Comparison of ENCODE assay signal across 8 cellular contexts in the genomic region with DNA sequence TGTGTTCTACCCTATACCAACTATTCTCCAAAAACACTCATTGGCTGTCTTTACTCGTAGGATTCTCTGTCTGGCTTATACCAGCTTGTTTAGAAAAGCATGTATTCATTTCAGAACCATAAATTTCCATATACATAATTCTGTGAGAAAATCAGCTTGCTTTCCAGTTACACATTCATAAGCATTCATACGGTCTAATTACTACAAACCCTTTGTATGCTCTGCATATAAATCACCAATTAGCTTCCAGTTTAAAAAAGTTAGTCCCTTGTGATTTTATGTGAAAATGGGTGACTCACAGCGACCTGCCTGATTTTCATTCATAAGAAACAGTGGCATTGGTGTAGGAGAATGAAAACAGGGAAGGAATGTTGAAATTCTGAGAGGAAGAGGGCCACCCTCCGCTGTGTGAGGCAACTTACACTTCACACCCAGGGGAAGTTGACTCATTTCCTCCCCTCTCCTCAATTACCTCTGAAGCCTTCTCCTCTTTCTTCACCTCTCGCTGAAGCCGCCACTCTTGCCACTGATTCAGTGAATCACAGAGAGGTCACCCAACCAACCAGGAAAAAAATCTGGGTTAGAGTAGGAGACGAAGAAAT.
A peak's percentile ranks its signal among the peaks of the same experiment; 100 is the strongest.
DNase-seq lines count a peak whose midpoint lies in the region; ATAC-seq and TF ChIP-seq lines count a peak whose summit lies in the region.

No MANE protein-coding gene starts in this region.

- DNase-seq in RWPE1 (ENCODE audit: low spot score) (peak; percentile 94), epithelial cell of proximal tubule (ENCODE audit: low read depth) (peak; percentile 91), pons (ENCODE audit: low spot score) (peak; percentile 69), NCI-H69 (lab: John Stamatoyannopoulos, UW) (no peak), cerebellar cortex (ENCODE audit: low spot score) (no peak), NCI-H2171 treated with DMSO at 0.1 percent for 48 hours (lab: John Stamatoyannopoulos, UW) (no peak)

- CTCF ChIA-PET in HEK293 (lab: Yijun Ruan, JAX) (interaction anchor here (0.8 kb wide), 1 partner anchor 314 kb away, joined by 3 read pairs; no protein-coding TSS in a partner anchor), RWPE1 (lab: Yijun Ruan, JAX) (interaction anchor here (0.6 to 1.1 kb wide), 2 partner anchors 137 to 486 kb away, joined by 3 read pairs; no protein-coding TSS in a partner anchor)

- POLR2A ChIA-PET in HEK293 (lab: Yijun Ruan, JAX) (no interaction called here), RWPE1 (lab: Yijun Ruan, JAX; ENCODE audit: low non-redundant PET) (no interaction called here)

- H3K27ac ChIP-seq in HEK293 (ENCODE audit: extremely low read depth, low read depth, low read length) (no peak overlapping the region), RWPE1 (no peak overlapping the region)

- H3K36me3 ChIP-seq in HEK293 (ENCODE audit: control insufficient read depth in 2 of 2, insufficient read depth in 1 of 2, low read length in 2 of 2) = no peaks in the 10 kb centered on the region

- H3K4me1 ChIP-seq in HEK293 (ENCODE audit: control insufficient read depth, insufficient read depth, low read length) = no peaks in the 10 kb centered on the region

- H3K4me3 ChIP-seq in HEK293 (ENCODE audit: low read depth, low read length) = no peak overlapping the region
- no peak overlapping the region for H3K4me3 ChIP-seq in epithelial cell of proximal tubule (ENCODE audit: low read depth, low read length)

- TF ChIP-seq CTCF in HEK293 (tag by site-specific recombination; IDR thresholded peaks at IDR 0.05) = no peak
- TF ChIP-seq CTCF in RWPE1 (conservative IDR thresholded peaks at IDR 0.05; ENCODE audit: low read depth) = no peak
- TF ChIP-seq CTCF in epithelial cell of proximal tubule (conservative IDR thresholded peaks at IDR 0.05; ENCODE audit: low read depth, low read length) = no peak

- ATAC-seq in HG02678 (IDR thresholded peaks at IDR 0.05; ENCODE audit: unreplicated experiment) = no peak

- no peaks in the 10 kb centered on the region for H3K9me3 ChIP-seq in HEK293 (ENCODE audit: control insufficient read depth, insufficient read depth, low read depth, low read length)

TF ChIP-seq in HEK293, 187 proteins besides CTCF, POLR2A, EP300 and RAD21:
- TF ChIP-seq, protein P1, sequence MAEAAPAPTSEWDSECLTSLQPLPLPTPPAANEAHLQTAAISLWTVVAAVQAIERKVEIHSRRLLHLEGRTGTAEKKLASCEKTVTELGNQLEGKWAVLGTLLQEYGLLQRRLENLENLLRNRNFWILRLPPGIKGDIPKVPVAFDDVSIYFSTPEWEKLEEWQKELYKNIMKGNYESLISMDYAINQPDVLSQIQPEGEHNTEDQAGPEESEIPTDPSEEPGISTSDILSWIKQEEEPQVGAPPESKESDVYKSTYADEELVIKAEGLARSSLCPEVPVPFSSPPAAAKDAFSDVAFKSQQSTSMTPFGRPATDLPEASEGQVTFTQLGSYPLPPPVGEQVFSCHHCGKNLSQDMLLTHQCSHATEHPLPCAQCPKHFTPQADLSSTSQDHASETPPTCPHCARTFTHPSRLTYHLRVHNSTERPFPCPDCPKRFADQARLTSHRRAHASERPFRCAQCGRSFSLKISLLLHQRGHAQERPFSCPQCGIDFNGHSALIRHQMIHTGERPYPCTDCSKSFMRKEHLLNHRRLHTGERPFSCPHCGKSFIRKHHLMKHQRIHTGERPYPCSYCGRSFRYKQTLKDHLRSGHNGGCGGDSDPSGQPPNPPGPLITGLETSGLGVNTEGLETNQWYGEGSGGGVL (tag by site-specific recombination; IDR thresholded peaks at IDR 0.05) = 0 out of 2 replicates have a peak, but pooled peaks have one; percentile 37
- TF ChIP-seq ZNF37A (tag by site-specific recombination; IDR thresholded peaks at IDR 0.05) = no peak
- TF ChIP-seq ZNF16 (tag by site-specific recombination; IDR thresholded peaks at IDR 0.05; ENCODE audit: low read depth) = no peak
- TF ChIP-seq ZNF184 (tag by site-specific recombination; IDR thresholded peaks at IDR 0.05) = peak; percentile 61; the same call in 1 of the 2 replicates
- no peak for TF ChIP-seq KLF7 (tag by site-specific recombination; IDR thresholded peaks at IDR 0.05; ENCODE audit: borderline replicate concordance)
- TF ChIP-seq TRIM28 (IDR thresholded peaks at IDR 0.05; ENCODE audit: borderline replicate concordance, low read length) = 0 out of 2 replicates have a peak, but pooled peaks have one; percentile 15

Comparison
In these comparisons a context has a peak if more than half of its experiments do, and no peak if none do; other contexts are left out.
1. DNase-seq: peak in RWPE1 (single experiment), epithelial cell of proximal tubule (single experiment) and pons (single experiment); none in NCI-H69 (single experiment), cerebellar cortex (single experiment) and NCI-H2171 treated with DMSO at 0.1 percent for 48 hours (single experiment).